In genomic region chr17:50475775-50476544, GRCh38 we compare ENCODE assay signal across 14 cellular contexts. TPM values are rescaled to one million over a fixed set of nuclear protein-coding genes. Genes with fewer than 3 reads are reported as not detected.
A peak's percentile ranks its signal among the peaks of the same experiment; 100 is the strongest.
DNase-seq lines count a peak whose midpoint lies in the region; ATAC-seq, FAIRE-seq and TF ChIP-seq lines count a peak whose summit lies in the region.
"Not testable (repeated sequence)": the region's sequence is repeated elsewhere in the genome, so short reads cannot be mapped to it uniquely, and the experiment has no call there.
"Had no signal": no experiment of that assay in that cellular context is flagged by ENCODE, and none has a peak within 500 bp of the region (broad histone marks: within the 10 kb centered on the region; RNA-seq: fewer than 3 reads in every experiment).

No MANE protein-coding gene starts in this region.

- FAIRE-seq in H1 (lab: Jason Lieb, UNC): not testable (repeated sequence)

- not testable (repeated sequence) for TF ChIP-seq EP300 in H1 (IDR thresholded peaks at IDR 0.05; ENCODE audit: borderline replicate concordance in 1 of 2, low read depth in 2 of 2, low read length in 2 of 2)

- H3K4me1 ChIP-seq in Caco-2 (peaks cover 22% of the 10 kb centered on the region), hepatocyte (ENCODE audit: insufficient read depth) (peaks cover 12% of the 10 kb centered on the region), right lobe of liver (peaks cover 0 to 64% (median 17%) of the 10 kb centered on the region in 4 donors)
- not testable (repeated sequence) for H3K4me1 ChIP-seq in HUES48 (ENCODE audit: control insufficient read depth, insufficient read depth, low read length); H1 (replicated peaks in 1 of 4; ENCODE audit: control insufficient read depth in 3 of 4, insufficient read depth in 4 of 4, low read length in 3 of 4)

- H4K8ac ChIP-seq in H1 (ENCODE audit: extremely low read depth, insufficient read depth, low read length): not testable (repeated sequence)

- peak overlapping the region; percentile 0 for H4K91ac ChIP-seq in H1 (replicated peaks; ENCODE audit: insufficient read length, low read length)

- H3K14ac ChIP-seq in H1 (ENCODE audit: insufficient read length): not testable (repeated sequence)

- not testable (repeated sequence) for H3K27me3 ChIP-seq in Caco-2 (replicated peaks; ENCODE audit: control insufficient read depth, insufficient read depth, low read length); HUES48 (ENCODE audit: control insufficient read depth, insufficient read depth, low read length); H1 (replicated peaks in 1 of 4; ENCODE audit: control insufficient read depth in 3 of 4, extremely low read depth in 1 of 4, insufficient read depth in 3 of 4, low read length in 3 of 4); hepatocyte; right lobe of liver

- not testable (repeated sequence) for H3K79me1 ChIP-seq in H1 (ENCODE audit: low read depth, low read length)

- not testable (repeated sequence) for H3K56ac ChIP-seq in H1 (replicated peaks; ENCODE audit: insufficient read length, low read depth, low read length)

- not testable (repeated sequence) for H2BK120ac ChIP-seq in H1 (replicated peaks; ENCODE audit: low read depth, low read length)

- CTCF ChIA-PET in Caco-2 (lab: Charles Lee) (interaction anchor here (0.8 to 0.9 kb wide), 2 partner anchors 33 to 114 kb away, joined by 3 to 4 read pairs; no protein-coding TSS in a partner anchor), WTC11 (lab: Charles Lee) (interaction anchor here (0.9 to 5.8 kb wide), 3 partner anchors 66 to 79 kb away, joined by 3 to 40 read pairs (median 7); partner anchors contain the start of gene LRRC59), H1 (lab: Charles Lee; ENCODE audit: partially characterized antibody) (interaction anchor here (0.6 to 8.8 kb wide), 12 partner anchors 16 to 357 kb away, joined by 3 to 49 read pairs (median 4); partner anchors contain the start of gene LRRC59)

- H3K4me3 ChIP-seq in Caco-2 (ENCODE audit: low read depth, low read length); hepatocyte: not testable (repeated sequence)
- H3K4me3 ChIP-seq in HUES48 (ENCODE audit: low read depth, low read length): peak overlapping the region; percentile 17; the same call in 1 of the 2 replicates
- peak overlapping the region in 1 of 4 experiments; percentile 30; a peak in 1 of 8 replicates for H3K4me3 ChIP-seq in H1 (ENCODE audit: extremely low read depth in 1 of 4, insufficient read depth in 2 of 4, low read depth in 3 of 4, low read length in 4 of 4)
- H3K4me3 ChIP-seq in right lobe of liver: peak overlapping the region in 2 of 3 donors; percentile 46 to 47

- TF ChIP-seq POLR2A in H1 (IDR thresholded peaks at IDR 0.05; ENCODE audit: control extremely low read depth in 1 of 2, low read depth in 2 of 2, low read length in 2 of 2); right lobe of liver (IDR thresholded peaks at IDR 0.05): not testable (repeated sequence)

- peak overlapping the region; percentile 1 for H3K27ac Mint-ChIP-seq in Caco-2 (ENCODE audit: unreplicated experiment)
- not testable (repeated sequence) for H3K27ac Mint-ChIP-seq in WTC11, progenitor cell of endocrine pancreas
- peak overlapping the region; percentile 5 to 48 (median 11) for H3K27ac Mint-ChIP-seq in nephron

- intact Hi-C loops in Caco-2 (cut with micrococcal nuclease; ENCODE audit: unreplicated experiment) (loop anchor here (5.0 kb wide), 1 partner anchor 231 kb away; the partner anchor contains the start of gene ANKRD40), right lobe of liver (cut with DNase I) (loop anchor here in 1 of 2 donors (5.0 kb wide), 1 partner anchor 49 kb away; the partner anchor contains the start of gene ACSF2)

- H3K4me3 Mint-ChIP-seq in Caco-2 (ENCODE audit: unreplicated experiment) (peak overlapping the region; percentile 48), WTC11 (peak overlapping the region; percentile 41), nephron (peak overlapping the region; percentile 2 to 16 (median 5)), progenitor cell of endocrine pancreas (ENCODE audit: low read depth) (peak overlapping the region; percentile 2)

- not testable (repeated sequence) for ATAC-seq in WTC11
- peak; percentile 25 to 44 (median 28) for ATAC-seq in right lobe of liver

- H3K4me2 ChIP-seq in H1 (ENCODE audit: insufficient read depth in 1 of 2, low read depth in 2 of 2, low read length in 2 of 2) (peak overlapping the region in 1 of 2 experiments; percentile 37; a peak in 2 of 4 replicates), hepatocyte (peak overlapping the region; percentile 73)

- not testable (repeated sequence) for H2AFZ ChIP-seq in H1 (ENCODE audit: low read length); hepatocyte

- not testable (repeated sequence) for H3K23me2 ChIP-seq in H1 (ENCODE audit: low read depth, low read length)

- POLR2A ChIA-PET in Caco-2 (lab: Charles Lee) (interaction anchor here (0.5 kb wide), 2 partner anchors 223 to 1130 kb away, joined by 3 read pairs; no protein-coding TSS in a partner anchor), WTC11 (lab: Charles Lee) (interaction anchor here (0.6 kb wide), 1 partner anchor 8 kb away, joined by 4 read pairs; no protein-coding TSS in a partner anchor), H1 (lab: Charles Lee; ENCODE audit: partially characterized antibody) (interaction anchor here (0.7 to 1.1 kb wide), 2 partner anchors 81 to 142 kb away, joined by 3 read pairs; no protein-coding TSS in a partner anchor)

- not testable (repeated sequence) for H3K27me3 Mint-ChIP-seq in Caco-2 (ENCODE audit: insufficient read depth, unreplicated experiment); progenitor cell of endocrine pancreas
- H3K27me3 Mint-ChIP-seq in WTC11 (ENCODE audit: low read depth) (peaks cover 20% of the 10 kb centered on the region), nephron (ENCODE audit: low read depth) (peaks cover 38% of the 10 kb centered on the region)

- not testable (repeated sequence) for DNase-seq in Caco-2; WTC11 (ENCODE audit: low spot score); H1 (ENCODE audit: low read depth in 1 of 2, low spot score in 2 of 2); hepatocyte (ENCODE audit: low spot score); progenitor cell of endocrine pancreas (ENCODE audit: low spot score, unreplicated experiment)
- peak in 1 of 3 donors; percentile 69 for DNase-seq in right lobe of liver

- 60% methylated on average over 3 of the region's 33 CpGs; no CpG with 5 or more reads in 1 of the 2 experiments for WGBS in H1 (ENCODE audit: extremely low coverage in 1 of 2, insufficient coverage in 1 of 2, insufficient read length in 1 of 2, insufficient replicate concordance in 2 of 2, low coverage in 1 of 2, low lambda C conversion rate in 2 of 2, missing lambda C conversion rate in 1 of 2), 2 experiments
- 15% methylated on average over 12 of the region's 33 CpGs for WGBS in hepatocyte (ENCODE audit: low lambda C conversion rate, missing lambda C conversion rate)
- 16% methylated on average over 25 of the region's 33 CpGs for WGBS in right lobe of liver (ENCODE audit: insufficient coverage, low coverage, low lambda C conversion rate, missing lambda C conversion rate)

- not testable (repeated sequence) for H4K5ac ChIP-seq in H1 (ENCODE audit: insufficient read length, low read depth, low read length)

- H3K9me3 ChIP-seq in Caco-2; HUES48 (ENCODE audit: control insufficient read depth, insufficient read depth, low read length); H1 (ENCODE audit: insufficient read depth in 2 of 2, low read depth in 1 of 2, low read length in 1 of 2); hepatocyte (ENCODE audit: low read depth); right lobe of liver: not testable (repeated sequence)

- not testable (repeated sequence) for H3K36me3 ChIP-seq in Caco-2 (ENCODE audit: control insufficient read depth, insufficient read depth, low read length); HUES48 (ENCODE audit: control insufficient read depth, insufficient read depth, low read length); H1 (ENCODE audit: control insufficient read depth in 2 of 4, insufficient read depth in 4 of 4, low read length in 3 of 4); hepatocyte (replicated peaks; ENCODE audit: insufficient read depth, low read depth); right lobe of liver

- H3K4ac ChIP-seq in H1 (replicated peaks; ENCODE audit: insufficient read length, low read depth, low read length): not testable (repeated sequence)

- H2BK12ac ChIP-seq in H1 (ENCODE audit: low read depth, low read length): not testable (repeated sequence)

- not testable (repeated sequence) for H2BK20ac ChIP-seq in H1 (ENCODE audit: low read length)

- not testable (repeated sequence) for H4K20me1 ChIP-seq in H1 (replicated peaks in 1 of 2; ENCODE audit: control insufficient read depth in 1 of 2, insufficient read depth in 2 of 2, low read length in 2 of 2); hepatocyte (ENCODE audit: insufficient read depth, poor library complexity, severe bottlenecking)

- not testable (repeated sequence) for H3K23ac ChIP-seq in H1 (ENCODE audit: insufficient read length)

- peaks cover 23% of the 10 kb centered on the region for H3K36me3 Mint-ChIP-seq in Caco-2 (ENCODE audit: insufficient read depth, unreplicated experiment)
- H3K36me3 Mint-ChIP-seq in WTC11; progenitor cell of endocrine pancreas (ENCODE audit: insufficient read depth): not testable (repeated sequence)
- peaks cover 17% of the 10 kb centered on the region for H3K36me3 Mint-ChIP-seq in nephron (ENCODE audit: low read depth)

- not testable (repeated sequence) for TF ChIP-seq CTCF in Caco-2 (IDR thresholded peaks at IDR 0.05; ENCODE audit: insufficient read depth in 1 of 2, low read depth in 1 of 2, low read length in 1 of 2, severe bottlenecking in 1 of 2, unreplicated experiment in 1 of 2); WTC11 (IDR thresholded peaks at IDR 0.05); H1 (IDR thresholded peaks at IDR 0.05; ENCODE audit: control extremely low read depth in 1 of 3, insufficient read depth in 1 of 3, low read depth in 1 of 3, low read length in 3 of 3); hepatocyte (IDR thresholded peaks at IDR 0.05; ENCODE audit: poor library complexity); right lobe of liver (IDR thresholded peaks at IDR 0.05); nephron (IDR thresholded peaks at IDR 0.05; ENCODE audit: unreplicated experiment in 3 of 3); progenitor cell of endocrine pancreas (IDR thresholded peaks at IDR 0.05; ENCODE audit: unreplicated experiment)

- not testable (repeated sequence) for H2BK15ac ChIP-seq in H1 (ENCODE audit: low read length)

- H2AK5ac ChIP-seq in H1 (ENCODE audit: low read depth, low read length): not testable (repeated sequence)

- TF ChIP-seq RAD21 in H1 (IDR thresholded peaks at IDR 0.05 in 1 of 2, conservative IDR thresholded peaks at IDR 0.05 in 1 of 2; ENCODE audit: low read depth in 2 of 2, low read length in 2 of 2): not testable (repeated sequence)

- BruUV-seq in Caco-2 (replicated peaks; lab: Mats Ljungman, UMichigan): not testable (repeated sequence)

- H3K4me1 Mint-ChIP-seq in Caco-2 (ENCODE audit: low read depth, unreplicated experiment) (peaks cover 37% of the 10 kb centered on the region), WTC11 (peaks cover 15% of the 10 kb centered on the region), nephron (peaks cover 41% of the 10 kb centered on the region), progenitor cell of endocrine pancreas (ENCODE audit: low read depth) (peaks cover 11% of the 10 kb centered on the region)

- H3K9me2 ChIP-seq in hepatocyte (replicated peaks; ENCODE audit: insufficient read depth): not testable (repeated sequence)

- H3K18ac ChIP-seq in H1 (ENCODE audit: extremely low read depth, low read length): not testable (repeated sequence)

- H3K9ac ChIP-seq in HUES48 (ENCODE audit: low read depth, low read length); H1 (replicated peaks in 1 of 4; ENCODE audit: extremely low read depth in 1 of 4, low read depth in 3 of 4, low read length in 3 of 4): not testable (repeated sequence)

- H3K27ac ChIP-seq in HUES48 (ENCODE audit: low read depth, low read length); H1 (ENCODE audit: low read depth, low read length); hepatocyte: not testable (repeated sequence)
- peak overlapping the region; percentile 43 to 92 (median 79) for H3K27ac ChIP-seq in right lobe of liver

- H3K9me3 Mint-ChIP-seq in Caco-2 (ENCODE audit: unreplicated experiment); WTC11; nephron; progenitor cell of endocrine pancreas (ENCODE audit: low read depth): not testable (repeated sequence)

- H2BK5ac ChIP-seq in H1 (ENCODE audit: low read depth, low read length): not testable (repeated sequence)

- H3K79me2 ChIP-seq in H1 (ENCODE audit: control insufficient read depth in 1 of 2, insufficient read depth in 2 of 2, low read length in 2 of 2): not testable (repeated sequence)
- peaks cover 12% of the 10 kb centered on the region for H3K79me2 ChIP-seq in hepatocyte

RNA-seq across cellular contexts. Expression of gene RSAD1, which starts 2.7 kb away (rescaled TPM):
- total RNA-seq in Caco-2 (2022): 85.3 and 93.9 TPM in 2 replicates
- 35.1 to 41.5 TPM (median 40.5 TPM) in 3 replicates for total RNA-seq in WTC11 (2021)
- total RNA-seq in H1 (2021; fragmentation: NEBNext Ultra II Directional; extraction: Animal tissue kit (Norgen Biotek cat#: 25700)): 31.3 and 33.5 TPM in 2 replicates
- 17.9 and 21.9 TPM in 2 replicates for polyA plus RNA-seq in H1 (2011; rRNA removed)
- polyA plus RNA-seq in H1 (2011; cell fraction: cytosol; rRNA removed): 27.8 TPM
- polyA plus RNA-seq in H1 (2011; cell fraction: nucleus; rRNA removed): 69.5 TPM
- 19.7 to 31.1 TPM (median 26.9 TPM) in 4 replicates for polyA plus RNA-seq in H1 (2012, experiment 1 of 2)
- 14.4 TPM for polyA plus RNA-seq in H1 (2012, experiment 2 of 2)
- 16.6 TPM for polyA plus RNA-seq in H1 (2013, experiment 1 of 2)
- polyA plus RNA-seq in H1 (2013, experiment 2 of 2): 14.4 TPM
- 18.8 and 19.6 TPM in 2 replicates for polyA minus RNA-seq in H1 (2011; rRNA and poly(A)+ RNA removed)
- 22.9 TPM for polyA minus RNA-seq in H1 (2011; cell fraction: cytosol; rRNA and poly(A)+ RNA removed)
- polyA minus RNA-seq in H1 (2011; cell fraction: nucleus; rRNA and poly(A)+ RNA removed): 41.0 TPM
- total RNA-seq in hepatocyte: 28.6 and 29.7 TPM in 2 replicates
- polyA plus RNA-seq in hepatocyte: 30.4 and 44.2 TPM in 2 replicates
- 10 to 100 TPM; 17.9 to 26.6 (median 23.4) TPM for total RNA-seq in right lobe of liver
- total RNA-seq in progenitor cell of endocrine pancreas: 34.4 and 40.7 TPM in 2 replicates

RNA-seq across cellular contexts. Expression of gene CHAD, which starts 7.3 kb away (rescaled TPM):
- total RNA-seq in Caco-2 (2022): not detected in 2 replicates
- total RNA-seq in WTC11 (2021): 0.09 TPM in 2 of 3 replicates, not detected in the other
- 0.17 TPM in 1 of 2 replicates, not detected in the other for total RNA-seq in H1 (2021; fragmentation: NEBNext Ultra II Directional; extraction: Animal tissue kit (Norgen Biotek cat#: 25700))
- 0.03 and 0.06 TPM in 2 replicates for polyA plus RNA-seq in H1 (2011; rRNA removed)
- polyA plus RNA-seq in H1 (2011; cell fraction: cytosol; rRNA removed): not detected
- not detected for polyA plus RNA-seq in H1 (2011; cell fraction: nucleus; rRNA removed)
- 0.56 to 0.72 TPM (median 0.66 TPM) in 4 replicates for polyA plus RNA-seq in H1 (2012, experiment 1 of 2)
- polyA plus RNA-seq in H1 (2012, experiment 2 of 2): 0.12 TPM
- 0.28 TPM for polyA plus RNA-seq in H1 (2013, experiment 1 of 2)
- 0.44 TPM for polyA plus RNA-seq in H1 (2013, experiment 2 of 2)
- polyA minus RNA-seq in H1 (2011; rRNA and poly(A)+ RNA removed): not detected in 2 replicates
- polyA minus RNA-seq in H1 (2011; cell fraction: cytosol; rRNA and poly(A)+ RNA removed): not detected
- polyA minus RNA-seq in H1 (2011; cell fraction: nucleus; rRNA and poly(A)+ RNA removed): not detected
- total RNA-seq in hepatocyte: 0.20 and 0.40 TPM in 2 replicates
- 1.1 and 1.8 TPM in 2 replicates for polyA plus RNA-seq in hepatocyte
- 10 to 100 TPM in 2 of 6 experiments, 1 to 10 TPM in 4; 1.0 to 11.3 (median 3.8) TPM for total RNA-seq in right lobe of liver
- not detected in 2 replicates for total RNA-seq in progenitor cell of endocrine pancreas
- total RNA-seq: HFFc6, HT1080, PC-3, RPMI7951, SJCRH30 had no signal
- polyA plus RNA-seq: BJ had no signal

RNA-seq across cellular contexts. Expression of gene MYCBPAP, which starts 32.3 kb away (rescaled TPM):
- total RNA-seq in Caco-2 (2022): 1.3 and 2.7 TPM in 2 replicates
- 5.7 to 6.9 TPM (median 6.6 TPM) in 3 replicates for total RNA-seq in WTC11 (2021)
- total RNA-seq in H1 (2021; fragmentation: NEBNext Ultra II Directional; extraction: Animal tissue kit (Norgen Biotek cat#: 25700)): 1.7 and 3.3 TPM in 2 replicates
- polyA plus RNA-seq in H1 (2011; rRNA removed): 0.89 and 1.2 TPM in 2 replicates
- 2.8 TPM for polyA plus RNA-seq in H1 (2011; cell fraction: cytosol; rRNA removed)
- polyA plus RNA-seq in H1 (2011; cell fraction: nucleus; rRNA removed): 9.0 TPM
- polyA plus RNA-seq in H1 (2012, experiment 1 of 2): 0.88 to 2.6 TPM (median 2.1 TPM) in 4 replicates
- polyA plus RNA-seq in H1 (2012, experiment 2 of 2): 1.0 TPM
- polyA plus RNA-seq in H1 (2013, experiment 1 of 2): 0.85 TPM
- polyA plus RNA-seq in H1 (2013, experiment 2 of 2): 0.68 TPM
- polyA minus RNA-seq in H1 (2011; rRNA and poly(A)+ RNA removed): 2.2 and 2.6 TPM in 2 replicates
- polyA minus RNA-seq in H1 (2011; cell fraction: cytosol; rRNA and poly(A)+ RNA removed): 2.4 TPM
- polyA minus RNA-seq in H1 (2011; cell fraction: nucleus; rRNA and poly(A)+ RNA removed): 6.1 TPM
- total RNA-seq in hepatocyte: 0.43 TPM in 1 of 2 replicates, not detected in the other
- 0.70 and 1.2 TPM in 2 replicates for polyA plus RNA-seq in hepatocyte
- under 1 TPM in 1 of 6 experiments, not detected in 5; 0.51 TPM for total RNA-seq in right lobe of liver
- total RNA-seq in progenitor cell of endocrine pancreas: 1.7 and 3.5 TPM in 2 replicates
- total RNA-seq: HT1080, RPMI7951, SJCRH30 had no signal

RNA-seq across cellular contexts. Expression of gene ACSF2, which starts 49.9 kb away (rescaled TPM):
- total RNA-seq in Caco-2 (2022): 135 and 161 TPM in 2 replicates
- 19.1 to 19.9 TPM (median 19.7 TPM) in 3 replicates for total RNA-seq in WTC11 (2021)
- total RNA-seq in H1 (2021; fragmentation: NEBNext Ultra II Directional; extraction: Animal tissue kit (Norgen Biotek cat#: 25700)): 16.1 and 16.3 TPM in 2 replicates
- polyA plus RNA-seq in H1 (2011; rRNA removed): 14.5 and 19.7 TPM in 2 replicates
- polyA plus RNA-seq in H1 (2011; cell fraction: cytosol; rRNA removed): 16.9 TPM
- polyA plus RNA-seq in H1 (2011; cell fraction: nucleus; rRNA removed): 63.8 TPM
- 15.8 to 18.7 TPM (median 17.3 TPM) in 4 replicates for polyA plus RNA-seq in H1 (2012, experiment 1 of 2)
- polyA plus RNA-seq in H1 (2012, experiment 2 of 2): 12.2 TPM
- 20.7 TPM for polyA plus RNA-seq in H1 (2013, experiment 1 of 2)
- 18.9 TPM for polyA plus RNA-seq in H1 (2013, experiment 2 of 2)
- polyA minus RNA-seq in H1 (2011; rRNA and poly(A)+ RNA removed): 29.2 and 34.5 TPM in 2 replicates
- 10.1 TPM for polyA minus RNA-seq in H1 (2011; cell fraction: cytosol; rRNA and poly(A)+ RNA removed)
- 29.0 TPM for polyA minus RNA-seq in H1 (2011; cell fraction: nucleus; rRNA and poly(A)+ RNA removed)
- total RNA-seq in hepatocyte: 37.7 and 47.9 TPM in 2 replicates
- 39.1 and 43.1 TPM in 2 replicates for polyA plus RNA-seq in hepatocyte
- 10 to 100 TPM; 25.1 to 60.9 (median 36.9) TPM for total RNA-seq in right lobe of liver
- 69.7 and 72.6 TPM in 2 replicates for total RNA-seq in progenitor cell of endocrine pancreas

RNA-seq across cellular contexts. Expression of gene EPN3, which starts 56.6 kb away (rescaled TPM):
- total RNA-seq in Caco-2 (2022) (49.4 and 53.2 TPM in 2 replicates), WTC11 (2021) (6.9 to 8.8 TPM (median 8.1 TPM) in 3 replicates), hepatocyte (2.7 and 3.8 TPM in 2 replicates), right lobe of liver (under 1 TPM in 2 of 6 experiments, not detected in 4; 0.06 to 0.27 TPM), progenitor cell of endocrine pancreas (8.5 and 9.1 TPM in 2 replicates)
- 5.8 and 7.9 TPM in 2 replicates for total RNA-seq in H1 (2021; fragmentation: NEBNext Ultra II Directional; extraction: Animal tissue kit (Norgen Biotek cat#: 25700))
- polyA plus RNA-seq in H1 (2011; rRNA removed) (6.7 and 8.1 TPM in 2 replicates), hepatocyte (11.5 and 12.1 TPM in 2 replicates)
- polyA plus RNA-seq in H1 (2011; cell fraction: cytosol; rRNA removed): 4.7 TPM
- polyA plus RNA-seq in H1 (2011; cell fraction: nucleus; rRNA removed): 9.8 TPM
- 4.6 to 8.1 TPM (median 4.8 TPM) in 4 replicates for polyA plus RNA-seq in H1 (2012, experiment 1 of 2)
- polyA plus RNA-seq in H1 (2012, experiment 2 of 2): 18.3 TPM
- 4.9 TPM for polyA plus RNA-seq in H1 (2013, experiment 1 of 2)
- polyA plus RNA-seq in H1 (2013, experiment 2 of 2): 5.5 TPM
- polyA minus RNA-seq in H1 (2011; rRNA and poly(A)+ RNA removed): 3.8 and 4.1 TPM in 2 replicates
- polyA minus RNA-seq in H1 (2011; cell fraction: cytosol; rRNA and poly(A)+ RNA removed): 5.2 TPM
- polyA minus RNA-seq in H1 (2011; cell fraction: nucleus; rRNA and poly(A)+ RNA removed): 11.3 TPM
- total RNA-seq: HT1080, RPMI7951, SJCRH30 had no signal
- polyA plus RNA-seq: BJ had no signal
